ENCODE assay signal across 8 cellular contexts in the genomic region with DNA sequence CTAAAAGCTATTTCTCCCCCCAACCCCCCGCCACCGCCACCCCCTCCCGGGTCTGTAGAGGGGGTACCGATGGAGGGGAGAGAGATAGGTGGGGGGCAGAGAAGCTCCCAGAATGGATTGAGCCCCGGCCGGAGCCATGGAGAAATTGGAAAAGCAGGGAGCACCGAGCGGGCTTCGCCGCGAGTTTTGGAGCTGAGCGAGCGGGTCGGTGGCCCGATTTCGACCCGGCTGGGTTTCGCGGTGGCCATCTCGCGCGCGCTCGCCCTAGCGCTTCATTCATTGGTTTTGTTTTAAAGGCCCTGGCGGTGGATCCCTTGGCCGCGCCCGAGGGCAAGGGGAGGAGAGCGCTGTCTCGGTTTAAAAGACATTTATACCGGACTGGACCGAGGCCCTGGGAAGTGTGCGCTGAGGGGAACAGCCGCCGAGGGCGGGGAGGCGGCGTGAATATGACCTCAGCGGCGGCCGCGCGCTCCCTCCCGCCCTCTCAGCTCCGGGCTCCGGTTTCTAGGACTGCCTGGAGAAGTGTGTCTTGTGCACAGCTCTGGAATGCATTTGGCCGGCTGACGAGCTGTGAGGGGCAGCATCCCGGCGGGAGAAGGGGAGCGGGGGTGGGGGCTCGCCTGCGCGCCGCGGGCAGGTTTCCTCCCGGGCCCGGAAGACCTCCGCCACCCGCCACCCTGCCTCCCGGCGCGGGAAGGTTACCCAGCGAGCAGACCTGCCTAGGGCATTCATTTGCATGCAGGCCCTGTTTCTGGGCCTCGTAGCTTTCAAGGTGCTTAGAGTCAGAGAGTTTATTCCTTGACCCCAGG. TPM values are rescaled to one million over a fixed set of nuclear protein-coding genes. Genes with fewer than 3 reads are reported as not detected.
DNase-seq lines count a peak whose midpoint lies in the region; ATAC-seq, FAIRE-seq and TF ChIP-seq lines count a peak whose summit lies in the region.

No MANE protein-coding gene starts in this region.

- peak overlapping the region; percentile 68 for H2BK20ac ChIP-seq in H1 (ENCODE audit: low read length)

- no peak overlapping the region for H2BK15ac ChIP-seq in H1 (ENCODE audit: low read length)

- no peaks in the 10 kb centered on the region for H3K36me3 ChIP-seq in H1 (ENCODE audit: control insufficient read depth in 2 of 4, insufficient read depth in 4 of 4, low read length in 3 of 4)
- H3K36me3 ChIP-seq in stomach, result no peaks in the 10 kb centered on the region

- H3K4ac ChIP-seq in H1 (replicated peaks; ENCODE audit: insufficient read length, low read depth, low read length), result peak overlapping the region; percentile 57

- H2AK5ac ChIP-seq in H1 (ENCODE audit: low read depth, low read length), result no peak overlapping the region

- peak overlapping the region; percentile 80 to 81 for H3K4me2 ChIP-seq in H1 (ENCODE audit: insufficient read depth in 1 of 2, low read depth in 2 of 2, low read length in 2 of 2)

- peak overlapping the region; percentile 92 for H4K8ac ChIP-seq in H1 (ENCODE audit: extremely low read depth, insufficient read depth, low read length)

- H3K4me1 ChIP-seq in H1 (replicated peaks in 1 of 4; ENCODE audit: control insufficient read depth in 3 of 4, insufficient read depth in 4 of 4, low read length in 3 of 4) (peaks cover 6 to 18% (median 10%) of the 10 kb centered on the region in 4 experiments), stomach (peaks cover 23 to 61% (median 41%) of the 10 kb centered on the region in 4 donors)

- DNase-seq in AG10803 (ENCODE audit: low read depth), result peak; percentile 87
- peak; percentile 68 for DNase-seq in NCI-H345 (lab: John Stamatoyannopoulos, UW)
- peak; percentile 58 for DNase-seq in activated CD4-positive, alpha-beta memory T cell treated with anti-CD3 and anti-CD28 coated beads for 36 hours
- DNase-seq in H1 (ENCODE audit: low read depth in 1 of 2, low spot score in 2 of 2), result peak in 1 of 2 experiments; percentile 85
- peak; percentile 55 to 78 for DNase-seq in memory B cell (ENCODE audit: low spot score in 2 of 2)
- DNase-seq in stomach, result peak; percentile 77

- H3K27me3 ChIP-seq in H1 (replicated peaks in 1 of 4; ENCODE audit: control insufficient read depth in 3 of 4, extremely low read depth in 1 of 4, insufficient read depth in 3 of 4, low read length in 3 of 4) (peaks cover 0 to 40% (median 20%) of the 10 kb centered on the region in 4 experiments; a peak in 5 of 7 replicates), stomach (no peaks in the 10 kb centered on the region)

- peaks cover 12 to 13% of the 10 kb centered on the region in 2 experiments for H4K20me1 ChIP-seq in H1 (replicated peaks in 1 of 2; ENCODE audit: control insufficient read depth in 1 of 2, insufficient read depth in 2 of 2, low read length in 2 of 2)

- peak overlapping the region; percentile 93 for H2BK5ac ChIP-seq in H1 (ENCODE audit: low read depth, low read length)

- H3K4me3 Mint-ChIP-seq in activated CD4-positive, alpha-beta memory T cell treated with anti-CD3 and anti-CD28 coated beads for 36 hours, result peak overlapping the region; percentile 81
- peak overlapping the region; percentile 97 for H3K4me3 Mint-ChIP-seq in memory B cell

- no peak overlapping the region for H3K23ac ChIP-seq in H1 (ENCODE audit: insufficient read length)

- H2BK120ac ChIP-seq in H1 (replicated peaks; ENCODE audit: low read depth, low read length), result no peak overlapping the region

- peak overlapping the region; percentile 45 for H4K5ac ChIP-seq in H1 (ENCODE audit: insufficient read length, low read depth, low read length)

- H3K9me3 ChIP-seq in H1 (ENCODE audit: insufficient read depth in 2 of 2, low read depth in 1 of 2, low read length in 1 of 2) (no peaks in the 10 kb centered on the region), stomach (no peaks in the 10 kb centered on the region)

- intact Hi-C loops in activated CD4-positive, alpha-beta memory T cell treated with anti-CD3 and anti-CD28 coated beads for 36 hours (cut with micrococcal nuclease), result loop anchor here (1.0 to 2.0 kb wide), 2 partner anchors 84 to 176 kb away; no protein-coding TSS in a partner anchor
- intact Hi-C loops in stomach (cut with DNase I; ENCODE audit: low total_unique reads), result no loop called here

- H3K14ac ChIP-seq in H1 (ENCODE audit: insufficient read length), result no peak overlapping the region

- no peak for FAIRE-seq in H1 (lab: Jason Lieb, UNC)

- H2BK12ac ChIP-seq in H1 (ENCODE audit: low read depth, low read length), result peak overlapping the region; percentile 97

- TF ChIP-seq CTCF in AG10803 (conservative IDR thresholded peaks at IDR 0.05; ENCODE audit: low read length) (no peak), H1 (IDR thresholded peaks at IDR 0.05; ENCODE audit: control extremely low read depth in 1 of 3, insufficient read depth in 1 of 3, low read depth in 1 of 3, low read length in 3 of 3) (no peak), stomach (IDR thresholded peaks at IDR 0.05) (no peak)

- no peak overlapping the region for H2AFZ ChIP-seq in H1 (ENCODE audit: low read length)

- H3K9ac ChIP-seq in H1 (replicated peaks in 1 of 4; ENCODE audit: extremely low read depth in 1 of 4, low read depth in 3 of 4, low read length in 3 of 4), result peak overlapping the region; percentile 14 to 58 (median 56)

- H3K27ac Mint-ChIP-seq in activated CD4-positive, alpha-beta memory T cell treated with anti-CD3 and anti-CD28 coated beads for 36 hours, result peak overlapping the region; percentile 76
- H3K27ac Mint-ChIP-seq in memory B cell, result peak overlapping the region; percentile 98

- WGBS in H1 (ENCODE audit: extremely low coverage in 1 of 2, insufficient coverage in 1 of 2, insufficient read length in 1 of 2, insufficient replicate concordance in 2 of 2, low coverage in 1 of 2, low lambda C conversion rate in 2 of 2, missing lambda C conversion rate in 1 of 2), 2 experiments, result 1% methylated on average over 31 of the region's 66 CpGs; no CpG with 5 or more reads in 1 of the 2 experiments
- WGBS in stomach, 5 donors, result 0 to 1% (median 0%) methylated on average over 20 to 66 of the region's 66 CpGs

- H3K23me2 ChIP-seq in H1 (ENCODE audit: low read depth, low read length), result peaks cover 21% of the 10 kb centered on the region; the same call in 1 of the 2 replicates

- TF ChIP-seq EP300 in H1 (IDR thresholded peaks at IDR 0.05; ENCODE audit: borderline replicate concordance in 1 of 2, low read depth in 2 of 2, low read length in 2 of 2), result peak in 1 of 2 experiments; percentile 45; a peak in 1 of 3 replicates
- no peak for TF ChIP-seq EP300 in stomach (IDR thresholded peaks at IDR 0.05)

- POLR2A ChIA-PET in activated CD4-positive, alpha-beta memory T cell treated with anti-CD3 and anti-CD28 coated beads for 36 hours (lab: Charles Lee), result interaction anchor here (0.6 to 4.0 kb wide), 13 partner anchors 12 to 324 kb away, joined by 3 to 24 read pairs (median 4); no protein-coding TSS in a partner anchor
- POLR2A ChIA-PET in H1 (lab: Charles Lee; ENCODE audit: partially characterized antibody), result interaction anchor here (0.6 to 2.6 kb wide), 21 partner anchors 8 to 535 kb away, joined by 3 to 17 read pairs (median 5); a partner anchor contains a TSS

- no peaks in the 10 kb centered on the region for H3K79me1 ChIP-seq in H1 (ENCODE audit: low read depth, low read length)

- H3K27ac ChIP-seq in H1 (ENCODE audit: low read depth, low read length) (peak overlapping the region; percentile 73; the same call in 1 of the 2 replicates), stomach (peak overlapping the region; percentile 97 to 100 (median 99))

- ATAC-seq in GM18867 (IDR thresholded peaks at IDR 0.05; ENCODE audit: unreplicated experiment) (peak; percentile 29), HG03039 (IDR thresholded peaks at IDR 0.05; ENCODE audit: unreplicated experiment) (peak; percentile 29), memory B cell (ENCODE audit: low read depth) (peak; percentile 42)

- peak overlapping the region; percentile 83 for H3K18ac ChIP-seq in H1 (ENCODE audit: extremely low read depth, low read length)

- TF ChIP-seq POLR2A in H1 (IDR thresholded peaks at IDR 0.05; ENCODE audit: control extremely low read depth in 1 of 2, low read depth in 2 of 2, low read length in 2 of 2) (peak in 1 of 2 experiments; percentile 73; a peak in 2 of 3 replicates), stomach (IDR thresholded peaks at IDR 0.05) (no peak)

- CTCF ChIA-PET in activated CD4-positive, alpha-beta memory T cell treated with anti-CD3 and anti-CD28 coated beads for 36 hours (lab: Charles Lee), result interaction anchor here (1.0 to 2.1 kb wide), 5 partner anchors 11 to 226 kb away, joined by 3 to 7 read pairs (median 4); no protein-coding TSS in a partner anchor
- CTCF ChIA-PET in H1 (lab: Charles Lee; ENCODE audit: partially characterized antibody), result interaction anchor here (0.6 to 3.5 kb wide), 11 partner anchors 7 to 286 kb away, joined by 3 to 12 read pairs (median 5); no protein-coding TSS in a partner anchor

- H3K9me3 Mint-ChIP-seq in activated CD4-positive, alpha-beta memory T cell treated with anti-CD3 and anti-CD28 coated beads for 36 hours, result no peaks in the 10 kb centered on the region
- H3K9me3 Mint-ChIP-seq in memory B cell, result no peaks in the 10 kb centered on the region

- peaks cover 10% of the 10 kb centered on the region for H3K36me3 Mint-ChIP-seq in activated CD4-positive, alpha-beta memory T cell treated with anti-CD3 and anti-CD28 coated beads for 36 hours
- no peaks in the 10 kb centered on the region for H3K36me3 Mint-ChIP-seq in memory B cell

- no peaks in the 10 kb centered on the region for H3K27me3 Mint-ChIP-seq in activated CD4-positive, alpha-beta memory T cell treated with anti-CD3 and anti-CD28 coated beads for 36 hours
- no peaks in the 10 kb centered on the region for H3K27me3 Mint-ChIP-seq in memory B cell

- TF ChIP-seq RAD21 in H1 (IDR thresholded peaks at IDR 0.05 in 1 of 2, conservative IDR thresholded peaks at IDR 0.05 in 1 of 2; ENCODE audit: low read depth in 2 of 2, low read length in 2 of 2), result 0 out of 4 replicates have a peak, but pooled peaks of 1 of the 2 experiments have one; percentile 2

- H3K56ac ChIP-seq in H1 (replicated peaks; ENCODE audit: insufficient read length, low read depth, low read length), result peak overlapping the region; percentile 92

- H3K4me3 ChIP-seq in AG10803 (ENCODE audit: low read length), result peak overlapping the region; percentile 72
- H3K4me3 ChIP-seq in H1 (ENCODE audit: extremely low read depth in 1 of 4, insufficient read depth in 2 of 4, low read depth in 3 of 4, low read length in 4 of 4), result peak overlapping the region; percentile 48 to 71 (median 58)
- peak overlapping the region; percentile 73 to 94 (median 90) for H3K4me3 ChIP-seq in stomach

- peaks cover 25% of the 10 kb centered on the region for H3K4me1 Mint-ChIP-seq in activated CD4-positive, alpha-beta memory T cell treated with anti-CD3 and anti-CD28 coated beads for 36 hours (ENCODE audit: low read depth)
- peaks cover 20% of the 10 kb centered on the region for H3K4me1 Mint-ChIP-seq in memory B cell

- H4K91ac ChIP-seq in H1 (replicated peaks; ENCODE audit: insufficient read length, low read length), result peak overlapping the region; percentile 58

- H3K79me2 ChIP-seq in H1 (ENCODE audit: control insufficient read depth in 1 of 2, insufficient read depth in 2 of 2, low read length in 2 of 2), result peaks cover 23 to 27% of the 10 kb centered on the region in 2 experiments

RNA-seq across cellular contexts. Expression of a gene that starts 1.7 kb away (rescaled TPM):
- total RNA-seq in activated CD4-positive, alpha-beta memory T cell treated with anti-CD3 and anti-CD28 coated beads for 36 hours, result 10 to 100 TPM; 13.6 to 14.4 TPM
- 13.8 and 15.5 TPM in 2 replicates for total RNA-seq in H1 (2021; fragmentation: NEBNext Ultra II Directional; extraction: Animal tissue kit (Norgen Biotek cat#: 25700))
- polyA plus RNA-seq in H1 (2011; rRNA removed) (6.5 and 6.6 TPM in 2 replicates), stomach (10 to 100 TPM in 1 of 3 donors, 1 to 10 TPM in 2; 4.5 to 10.1 (median 9.9) TPM)
- polyA plus RNA-seq in H1 (2011; cell fraction: cytosol; rRNA removed), result 6.1 TPM
- polyA plus RNA-seq in H1 (2011; cell fraction: nucleus; rRNA removed), result 9.4 TPM
- polyA plus RNA-seq in H1 (2012, experiment 1 of 2), result 3.7 to 4.5 TPM (median 4.3 TPM) in 4 replicates
- polyA plus RNA-seq in H1 (2012, experiment 2 of 2), result 4.8 TPM
- 12.4 TPM for polyA plus RNA-seq in H1 (2013, experiment 1 of 2)
- 12.0 TPM for polyA plus RNA-seq in H1 (2013, experiment 2 of 2)
- 10.3 and 13.5 TPM in 2 replicates for polyA minus RNA-seq in H1 (2011; rRNA and poly(A)+ RNA removed)
- 9.7 TPM for polyA minus RNA-seq in H1 (2011; cell fraction: cytosol; rRNA and poly(A)+ RNA removed)
- 9.4 TPM for polyA minus RNA-seq in H1 (2011; cell fraction: nucleus; rRNA and poly(A)+ RNA removed)
- total RNA-seq in stomach, result 100 to 1,000 TPM in 1 of 5 donors, 10 to 100 TPM in 3, 1 to 10 TPM in 1; 7.0 to 123 (median 29.3) TPM
